ENCODE assay signal across 15 cellular contexts in genomic region chr13:37775871-37776270, GRCh38.
"Had no signal": no experiment of that assay in that cellular context is flagged by ENCODE, and none has a peak within 500 bp of the region (broad histone marks: within the 10 kb centered on the region; RNA-seq: fewer than 3 reads in every experiment).

No MANE protein-coding gene starts in this region.

- FAIRE-seq: endometrium, urothelium cell line had no signal

- H3K4me1 Mint-ChIP-seq: activated T-helper 17 cell treated with anti-CD3 and anti-CD28 coated beads, Interleukin-2, amount 50 U/mL, for 72 hours; naive B cell had no signal

- H3K27me3 Mint-ChIP-seq: activated T-helper 17 cell treated with anti-CD3 and anti-CD28 coated beads, Interleukin-2, amount 50 U/mL, for 72 hours; naive B cell had no signal

- H3K9me3 Mint-ChIP-seq: T-helper 1 cell treated with Interleukin-12 subunit alpha and Interleukin-12 subunit beta and Interleukin-4 antibody, amounts not matched to agents 30 μg/mL and 1 μg/mL, for 36 hours; WTC11 had no signal

- H3K36me3 ChIP-seq: adrenal gland, gastrocnemius medialis, right atrium auricular region, thyroid gland had no signal

- H3K4me3 Mint-ChIP-seq: activated T-helper 17 cell treated with anti-CD3 and anti-CD28 coated beads, Interleukin-2, amount 50 U/mL, for 72 hours; naive B cell; T-helper 1 cell treated with Interleukin-12 subunit alpha and Interleukin-12 subunit beta and Interleukin-4 antibody, amounts not matched to agents 30 μg/mL and 1 μg/mL, for 36 hours; WTC11 had no signal

- H3K36me3 Mint-ChIP-seq: naive B cell, WTC11 had no signal

- H3K27me3 ChIP-seq: adrenal gland, gastrocnemius medialis, right atrium auricular region, thyroid gland had no signal

- H3K4me3 ChIP-seq: adrenal gland, gastrocnemius medialis, right atrium auricular region, smooth muscle cell, thyroid gland had no signal

- H3K9me3 ChIP-seq: adrenal gland, gastrocnemius medialis, right atrium auricular region, thyroid gland had no signal

- H3K27ac ChIP-seq: adrenal gland, gastrocnemius medialis, right atrium auricular region, thyroid gland had no signal

- H3K27ac Mint-ChIP-seq: activated T-helper 17 cell treated with anti-CD3 and anti-CD28 coated beads, Interleukin-2, amount 50 U/mL, for 72 hours; naive B cell; T-helper 1 cell treated with Interleukin-12 subunit alpha and Interleukin-12 subunit beta and Interleukin-4 antibody, amounts not matched to agents 30 μg/mL and 1 μg/mL, for 36 hours; WTC11 had no signal

- DNase-seq: activated CD4-positive, alpha-beta T cell treated with anti-CD3 and anti-CD28 coated beads for 48 hours; activated naive CD4-positive, alpha-beta T cell treated with anti-CD3 and anti-CD28 coated beads, Interleukin-2, amount 50 U/mL, for 16 hours; activated T-cell treated with anti-CD3 and anti-CD28 coated beads for 4 hours; adrenal gland; gastrocnemius medialis; naive B cell; posterior cingulate gyrus; thyroid gland had no signal

- H3K4me1 ChIP-seq: adrenal gland, gastrocnemius medialis, right atrium auricular region, thyroid gland had no signal
